24 cellular contexts compared by ENCODE assay signal in the genomic region with DNA sequence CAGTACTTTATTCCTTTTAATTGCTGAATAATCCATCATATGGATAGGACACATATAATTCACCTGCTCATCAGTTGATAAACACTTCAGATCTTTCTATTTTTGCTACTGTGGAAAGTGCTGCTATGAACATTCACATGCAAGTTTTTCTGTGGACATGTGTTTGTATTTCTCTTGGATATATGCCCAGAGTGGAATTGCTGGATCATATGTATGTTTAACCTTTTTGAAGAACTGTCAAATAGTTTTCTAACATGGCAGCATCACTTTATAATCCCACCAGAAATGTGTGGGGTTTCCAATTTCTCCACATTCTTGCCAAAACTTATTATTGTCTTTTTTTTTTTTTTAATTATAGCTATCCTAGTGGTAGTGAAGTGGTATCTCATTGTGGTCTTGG. TPM values are rescaled to one million over a fixed set of nuclear protein-coding genes. Genes with fewer than 3 reads are reported as not detected.
DNase-seq lines count a peak whose midpoint lies in the region; ATAC-seq, FAIRE-seq and TF ChIP-seq lines count a peak whose summit lies in the region.
"Had no signal": no experiment of that assay in that cellular context is flagged by ENCODE, and none has a peak within 500 bp of the region (broad histone marks: within the 10 kb centered on the region; RNA-seq: fewer than 3 reads in every experiment).

No MANE protein-coding gene starts in this region.

- H3K27ac Mint-ChIP-seq in HFFc6, result no peak overlapping the region
- no peak overlapping the region for H3K27ac Mint-ChIP-seq in type B pancreatic cell
- H3K27ac Mint-ChIP-seq: CD14-positive monocyte; CD4-positive, alpha-beta memory T cell had no signal

- no peak overlapping the region for H3K4me3 Mint-ChIP-seq in HFFc6
- H3K4me3 Mint-ChIP-seq in type B pancreatic cell, result no peak overlapping the region
- H3K4me3 Mint-ChIP-seq: CD14-positive monocyte; CD4-positive, alpha-beta memory T cell had no signal

- H3K9ac ChIP-seq in kidney (ENCODE audit: low read length in 2 of 2), result no peak overlapping the region
- H3K9ac ChIP-seq: BLaER1, GM23248 had no signal

- TF ChIP-seq CTCF in HFFc6 (IDR thresholded peaks at IDR 0.05) (0 out of 2 replicates have a peak, but pooled peaks have one; percentile 11), type B pancreatic cell (conservative IDR thresholded peaks at IDR 0.05) (peak; percentile 40), kidney (IDR thresholded peaks at IDR 0.05; ENCODE audit: borderline replicate concordance, extremely low read depth, insufficient read depth) (no peak)

- no peaks in the 10 kb centered on the region for H3K36me3 Mint-ChIP-seq in HFFc6 (ENCODE audit: low read depth)
- no peaks in the 10 kb centered on the region for H3K36me3 Mint-ChIP-seq in type B pancreatic cell
- H3K36me3 Mint-ChIP-seq: CD14-positive monocyte; CD4-positive, alpha-beta memory T cell had no signal

- intact Hi-C loops in kidney (cut with DNase I), result no loop called here

- peaks cover 15% of the 10 kb centered on the region for H3K27me3 Mint-ChIP-seq in HFFc6 (ENCODE audit: insufficient read depth)
- peaks cover 16% of the 10 kb centered on the region for H3K27me3 Mint-ChIP-seq in type B pancreatic cell

- H3K27ac ChIP-seq in kidney (ENCODE audit: low read depth in 2 of 2, low read length in 2 of 2), result no peak overlapping the region
- H3K27ac ChIP-seq: BLaER1, GM23248, HL-60 had no signal

- H3K9me3 Mint-ChIP-seq in HFFc6, result no peaks in the 10 kb centered on the region
- no peaks in the 10 kb centered on the region for H3K9me3 Mint-ChIP-seq in type B pancreatic cell

- no peaks in the 10 kb centered on the region for H3K9me3 ChIP-seq in kidney (ENCODE audit: control insufficient read depth in 1 of 2, low read length in 2 of 2)
- H3K9me3 ChIP-seq: BLaER1, HAP-1 had no signal

- no peaks in the 10 kb centered on the region for H3K4me1 ChIP-seq in kidney (ENCODE audit: control insufficient read depth in 1 of 2, insufficient read depth in 1 of 2, low read depth in 1 of 2, low read length in 2 of 2)
- H3K4me1 ChIP-seq: BLaER1, HAP-1 had no signal

- no peak for FAIRE-seq in kidney (lab: Jason Lieb, UNC)
- FAIRE-seq: GM12892, GM18507 had no signal

- DNase-seq in NCI-H2029 treated with DMSO at 0.1 percent for 48 hours (lab: John Stamatoyannopoulos, UW) (peak; percentile 11), NCI-H2029 (lab: John Stamatoyannopoulos, UW) (no peak), HFFc6 (no peak), dermis microvascular lymphatic vessel endothelial cell (ENCODE audit: low read depth in 2 of 2) (peak; percentile 36 to 66), type B pancreatic cell (ENCODE audit: extremely low spot score, unreplicated experiment) (no peak), kidney (no peak)
- DNase-seq: 8988T; CD4-positive, alpha-beta memory T cell; DMS153; DMS79; GDM1; GM23248 had no signal

- no peaks in the 10 kb centered on the region for H3K36me3 ChIP-seq in kidney (ENCODE audit: control insufficient read depth in 1 of 2, insufficient read depth in 2 of 2, low read length in 2 of 2)
- H3K36me3 ChIP-seq: BLaER1, HAP-1 had no signal

- no peak for ATAC-seq in HG02623 (IDR thresholded peaks at IDR 0.05; ENCODE audit: unreplicated experiment)

- H3K4me3 ChIP-seq in kidney (ENCODE audit: low read length in 2 of 2), result no peak overlapping the region
- H3K4me3 ChIP-seq: BLaER1, GM23248, HAP-1 had no signal

- no peaks in the 10 kb centered on the region for H3K4me1 Mint-ChIP-seq in HFFc6 (ENCODE audit: low read depth)
- H3K4me1 Mint-ChIP-seq in type B pancreatic cell (ENCODE audit: unreplicated experiment), result peaks cover 5% of the 10 kb centered on the region
- H3K4me1 Mint-ChIP-seq: CD14-positive monocyte; CD4-positive, alpha-beta memory T cell had no signal

RNA-seq across cellular contexts. Expression of a gene that starts 15.1 kb away (rescaled TPM):
- not detected for total RNA-seq in HFFc6 (2021; fragmentation: NEBNext Ultra II Directional; extraction: Animal tissue kit (Norgen Biotek cat#: 25700))
- not detected in 2 replicates for total RNA-seq in dermis microvascular lymphatic vessel endothelial cell
- total RNA-seq in type B pancreatic cell (ENCODE audit: low replicate concordance), result 0.34 and 0.43 TPM in 2 replicates
- total RNA-seq in kidney, result not detected
- not detected for polyA plus RNA-seq in kidney (ENCODE audit: insufficient read depth, low read depth, low replicate concordance)
- total RNA-seq: A673; CD4-positive, alpha-beta memory T cell; Daoy; GM23248; H4; HT1080 had no signal
- polyA plus RNA-seq: AG04450; CD14-positive monocyte; CD4-positive, alpha-beta memory T cell; GM23248 had no signal

Comparison
In these comparisons a context has a peak if more than half of its experiments do, and no peak if none do; other contexts are left out.
1. DNase-seq: peak in NCI-H2029 treated with DMSO at 0.1 percent for 48 hours (single experiment) and dermis microvascular lymphatic vessel endothelial cell (2 of 2); none in NCI-H2029 (single experiment), HFFc6 (single experiment), type B pancreatic cell (single experiment) and kidney (single experiment).